8 cellular contexts compared by ENCODE assay signal in genomic region chr13:104571161-104571889, GRCh38.
DNase-seq lines count a peak whose midpoint lies in the region; ATAC-seq and TF ChIP-seq lines count a peak whose summit lies in the region.

No MANE protein-coding gene starts in this region.

- peak; percentile 86 to 99 (median 98) for ATAC-seq in psoas muscle
- ATAC-seq in GM21526 (IDR thresholded peaks at IDR 0.05; ENCODE audit: low FRiP score, unreplicated experiment): no peak

- no peaks in the 10 kb centered on the region for H3K27me3 ChIP-seq in WERI-Rb-1 (ENCODE audit: insufficient read depth, low read depth, severe bottlenecking)
- no peaks in the 10 kb centered on the region for H3K27me3 ChIP-seq in cardiac muscle cell
- no peaks in the 10 kb centered on the region for H3K27me3 ChIP-seq in psoas muscle (ENCODE audit: insufficient read depth in 3 of 3, low read length in 2 of 3)

- H3K36me3 ChIP-seq in WERI-Rb-1 (no peaks in the 10 kb centered on the region), cardiac muscle cell (no peaks in the 10 kb centered on the region), psoas muscle (ENCODE audit: insufficient read depth in 1 of 2, low read depth in 1 of 2) (no peaks in the 10 kb centered on the region)

- in situ Hi-C loops in G401 (cut with HindIII; ENCODE audit: low sequenced_read_pairs): no loop called here

- DNase-seq in G401 (ENCODE audit: low spot score): peak; percentile 76
- peak; percentile 19 for DNase-seq in NAMALWA (ENCODE audit: low spot score)
- DNase-seq in WERI-Rb-1: peak; percentile 90
- DNase-seq in cardiac muscle cell (ENCODE audit: low read depth in 1 of 2, low spot score in 1 of 2): peak; percentile 81 to 90
- DNase-seq in psoas muscle: peak; percentile 28 to 56
- no peak for DNase-seq in effector CD4-positive, alpha-beta T cell
- DNase-seq in stimulated activated CD4-positive, alpha-beta T cell treated with anti-CD3 and anti-CD28 coated beads, Interleukin-12 subunit alpha, Interleukin-12 subunit beta, amount 100 ng/mL, for 4 hours: no peak

- H3K27ac ChIP-seq in WERI-Rb-1 (no peak overlapping the region), cardiac muscle cell (no peak overlapping the region), psoas muscle (peak overlapping the region; percentile 2)

- WGBS in psoas muscle, 3 donors: 19 to 27% (median 21%) methylated on average over 12 of the region's 12 CpGs

- TF ChIP-seq CTCF in WERI-Rb-1 (IDR thresholded peaks at IDR 0.05; ENCODE audit: low read depth, low read length): peak; percentile 95
- peak; percentile 89 for TF ChIP-seq CTCF in cardiac muscle cell (IDR thresholded peaks at IDR 0.05; ENCODE audit: low read depth, low read length)
- TF ChIP-seq CTCF in psoas muscle (IDR thresholded peaks at IDR 0.05): peak; percentile 65

- intact Hi-C loops in psoas muscle (cut with DNase I): loop anchor here (5.0 to 10.0 kb wide), 3 partner anchors 687 to 1963 kb away; partner anchors contain the start of gene EFNB2 (in 1 of the 2)

- H3K4me3 ChIP-seq in WERI-Rb-1 (ENCODE audit: low read depth, low read length): peak overlapping the region; percentile 5; the same call in 1 of the 2 replicates
- H3K4me3 ChIP-seq in cardiac muscle cell: no peak overlapping the region
- no peak overlapping the region for H3K4me3 ChIP-seq in psoas muscle

- H3K9me3 ChIP-seq in WERI-Rb-1 (ENCODE audit: severe bottlenecking) (no peaks in the 10 kb centered on the region), cardiac muscle cell (ENCODE audit: low read depth) (no peaks in the 10 kb centered on the region), psoas muscle (no peaks in the 10 kb centered on the region)

- H3K4me1 ChIP-seq in cardiac muscle cell (ENCODE audit: low read depth): peaks cover 3% of the 10 kb centered on the region
- peaks cover 4% of the 10 kb centered on the region for H3K4me1 ChIP-seq in psoas muscle

Comparison
In these comparisons a context has a peak if more than half of its experiments do, and no peak if none do; other contexts are left out.
1. DNase-seq: peak in G401 (single experiment), NAMALWA (single experiment), WERI-Rb-1 (single experiment), cardiac muscle cell (2 of 2) and psoas muscle (2 of 2); none in effector CD4-positive, alpha-beta T cell (single experiment) and stimulated activated CD4-positive, alpha-beta T cell treated with anti-CD3 and anti-CD28 coated beads, Interleukin-12 subunit alpha, Interleukin-12 subunit beta, amount 100 ng/mL, for 4 hours (single experiment).
2. Peak in every context shown above with its lines, with median percentiles within 50 percentile points of each other: CTCF ChIP-seq.